ENCODE assay signal across 8 cellular contexts in genomic region chr1:3409737-3410434, GRCh38. TPM values are rescaled to one million over a fixed set of nuclear protein-coding genes. Genes with fewer than 3 reads are reported as not detected.
A peak's percentile ranks its signal among the peaks of the same experiment; 100 is the strongest.
DNase-seq lines count a peak whose midpoint lies in the region; ATAC-seq lines count a peak whose summit lies in the region.

No MANE protein-coding gene starts in this region.

- DNase-seq in Caki2 (ENCODE audit: low read depth) (peak; percentile 54), NCI-H2227 (lab: John Stamatoyannopoulos, UW; ENCODE audit: unreplicated experiment) (peak; percentile 77), epidermal melanocyte (ENCODE audit: insufficient read length, low spot score) (peak; percentile 94), myocyte (ENCODE audit: low read depth) (peak; percentile 40), LoVo (ENCODE audit: low spot score) (no peak), NCI-H2029 treated with DMSO at 0.1 percent for 48 hours (lab: John Stamatoyannopoulos, UW) (no peak)
- no peak for DNase-seq in activated CD4-positive, alpha-beta T cell treated with anti-CD3 and anti-CD28 coated beads, Interleukin-2, amount 50 U/mL, for 4 hours

- no peak overlapping the region for H3K4me3 Mint-ChIP-seq in activated T-helper 17 cell treated with anti-CD3 and anti-CD28 coated beads, Interleukin-2, amount 50 U/mL, for 72 hours

- no peaks in the 10 kb centered on the region for H3K36me3 Mint-ChIP-seq in activated T-helper 17 cell treated with anti-CD3 and anti-CD28 coated beads, Interleukin-2, amount 50 U/mL, for 72 hours (ENCODE audit: low read depth)

- no peak overlapping the region for H3K27ac Mint-ChIP-seq in activated T-helper 17 cell treated with anti-CD3 and anti-CD28 coated beads, Interleukin-2, amount 50 U/mL, for 72 hours

- H3K27me3 Mint-ChIP-seq in activated T-helper 17 cell treated with anti-CD3 and anti-CD28 coated beads, Interleukin-2, amount 50 U/mL, for 72 hours = peaks cover 3% of the 10 kb centered on the region

- ATAC-seq in activated T-helper 17 cell treated with anti-CD3 and anti-CD28 coated beads, Interleukin-2, amount 50 U/mL, for 72 hours (replicated peaks) = no peak

- H3K9me3 Mint-ChIP-seq in activated T-helper 17 cell treated with anti-CD3 and anti-CD28 coated beads, Interleukin-2, amount 50 U/mL, for 72 hours = no peaks in the 10 kb centered on the region

- in situ Hi-C loops in Caki2 (cut with HindIII; ENCODE audit: low pct_unique_long_range_greater_than_20kb, low sequenced_read_pairs) = no loop called here

- no peaks in the 10 kb centered on the region for H3K4me1 Mint-ChIP-seq in activated T-helper 17 cell treated with anti-CD3 and anti-CD28 coated beads, Interleukin-2, amount 50 U/mL, for 72 hours

RNA-seq across cellular contexts. Expression of gene ARHGEF16, which starts 44.6 kb away (rescaled TPM):
- 2.6 and 3.3 TPM in 2 replicates for total RNA-seq in Caki2 (2014; rRNA removed; shearing (Covaris generic); ENCODE audit: low replicate concordance)
- not detected in 2 replicates for total RNA-seq in myocyte
- polyA plus RNA-seq in myocyte (2012) = 0.18 TPM
- under 1 TPM in 1 of 2 donors, not detected in 1; 0.16 TPM for total RNA-seq in activated T-helper 17 cell treated with anti-CD3 and anti-CD28 coated beads, Interleukin-2, amount 50 U/mL, for 72 hours

Comparison
In these comparisons a context has a peak if more than half of its experiments do, and no peak if none do; other contexts are left out.
1. DNase-seq: peak in Caki2 (single experiment), NCI-H2227 (single experiment), epidermal melanocyte (single experiment) and myocyte (single experiment); none in LoVo (single experiment), NCI-H2029 treated with DMSO at 0.1 percent for 48 hours (single experiment) and activated CD4-positive, alpha-beta T cell treated with anti-CD3 and anti-CD28 coated beads, Interleukin-2, amount 50 U/mL, for 4 hours (0 of 2).